Comparison of ENCODE assay signal across 1 cellular context in the genomic region with DNA sequence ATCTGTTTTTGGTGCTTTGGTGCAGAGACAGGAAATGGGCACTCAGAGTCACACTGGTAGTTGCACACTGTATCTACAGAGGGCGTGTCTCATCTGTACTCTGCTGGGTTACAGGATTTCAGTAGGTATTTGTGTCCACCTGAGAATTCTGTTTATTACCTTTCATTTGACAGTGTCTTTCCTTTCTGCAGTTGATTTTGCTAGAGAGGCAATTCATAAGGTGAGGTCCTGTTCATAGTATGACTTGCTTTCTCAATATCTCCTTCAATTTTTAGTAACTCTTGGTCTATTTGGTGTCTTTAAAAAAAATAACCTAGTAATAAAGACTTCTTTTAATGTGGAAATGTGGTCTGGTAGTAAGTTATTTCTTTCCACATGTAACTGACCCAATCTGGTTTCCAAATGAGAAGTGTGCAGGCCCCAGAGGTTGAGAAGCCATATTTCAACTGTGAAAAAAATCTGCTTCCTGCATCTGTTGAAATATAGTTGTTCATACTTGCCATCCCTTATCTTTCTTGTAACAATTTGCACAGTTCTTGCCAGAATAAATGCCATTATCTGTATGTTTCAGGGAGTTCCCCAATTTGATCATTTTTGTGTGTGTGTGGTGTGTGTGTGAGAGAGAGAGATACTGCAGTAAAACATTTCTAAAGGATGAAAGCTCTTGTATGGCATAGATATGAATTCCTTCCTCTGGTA.
TF ChIP-seq lines count a peak whose summit lies in the region.

No MANE protein-coding gene starts in this region.

TF ChIP-seq in K562, 482 proteins besides CTCF, POLR2A, EP300 and RAD21 (continued from another document and continues in another):
- TF ChIP-seq, protein P1, sequence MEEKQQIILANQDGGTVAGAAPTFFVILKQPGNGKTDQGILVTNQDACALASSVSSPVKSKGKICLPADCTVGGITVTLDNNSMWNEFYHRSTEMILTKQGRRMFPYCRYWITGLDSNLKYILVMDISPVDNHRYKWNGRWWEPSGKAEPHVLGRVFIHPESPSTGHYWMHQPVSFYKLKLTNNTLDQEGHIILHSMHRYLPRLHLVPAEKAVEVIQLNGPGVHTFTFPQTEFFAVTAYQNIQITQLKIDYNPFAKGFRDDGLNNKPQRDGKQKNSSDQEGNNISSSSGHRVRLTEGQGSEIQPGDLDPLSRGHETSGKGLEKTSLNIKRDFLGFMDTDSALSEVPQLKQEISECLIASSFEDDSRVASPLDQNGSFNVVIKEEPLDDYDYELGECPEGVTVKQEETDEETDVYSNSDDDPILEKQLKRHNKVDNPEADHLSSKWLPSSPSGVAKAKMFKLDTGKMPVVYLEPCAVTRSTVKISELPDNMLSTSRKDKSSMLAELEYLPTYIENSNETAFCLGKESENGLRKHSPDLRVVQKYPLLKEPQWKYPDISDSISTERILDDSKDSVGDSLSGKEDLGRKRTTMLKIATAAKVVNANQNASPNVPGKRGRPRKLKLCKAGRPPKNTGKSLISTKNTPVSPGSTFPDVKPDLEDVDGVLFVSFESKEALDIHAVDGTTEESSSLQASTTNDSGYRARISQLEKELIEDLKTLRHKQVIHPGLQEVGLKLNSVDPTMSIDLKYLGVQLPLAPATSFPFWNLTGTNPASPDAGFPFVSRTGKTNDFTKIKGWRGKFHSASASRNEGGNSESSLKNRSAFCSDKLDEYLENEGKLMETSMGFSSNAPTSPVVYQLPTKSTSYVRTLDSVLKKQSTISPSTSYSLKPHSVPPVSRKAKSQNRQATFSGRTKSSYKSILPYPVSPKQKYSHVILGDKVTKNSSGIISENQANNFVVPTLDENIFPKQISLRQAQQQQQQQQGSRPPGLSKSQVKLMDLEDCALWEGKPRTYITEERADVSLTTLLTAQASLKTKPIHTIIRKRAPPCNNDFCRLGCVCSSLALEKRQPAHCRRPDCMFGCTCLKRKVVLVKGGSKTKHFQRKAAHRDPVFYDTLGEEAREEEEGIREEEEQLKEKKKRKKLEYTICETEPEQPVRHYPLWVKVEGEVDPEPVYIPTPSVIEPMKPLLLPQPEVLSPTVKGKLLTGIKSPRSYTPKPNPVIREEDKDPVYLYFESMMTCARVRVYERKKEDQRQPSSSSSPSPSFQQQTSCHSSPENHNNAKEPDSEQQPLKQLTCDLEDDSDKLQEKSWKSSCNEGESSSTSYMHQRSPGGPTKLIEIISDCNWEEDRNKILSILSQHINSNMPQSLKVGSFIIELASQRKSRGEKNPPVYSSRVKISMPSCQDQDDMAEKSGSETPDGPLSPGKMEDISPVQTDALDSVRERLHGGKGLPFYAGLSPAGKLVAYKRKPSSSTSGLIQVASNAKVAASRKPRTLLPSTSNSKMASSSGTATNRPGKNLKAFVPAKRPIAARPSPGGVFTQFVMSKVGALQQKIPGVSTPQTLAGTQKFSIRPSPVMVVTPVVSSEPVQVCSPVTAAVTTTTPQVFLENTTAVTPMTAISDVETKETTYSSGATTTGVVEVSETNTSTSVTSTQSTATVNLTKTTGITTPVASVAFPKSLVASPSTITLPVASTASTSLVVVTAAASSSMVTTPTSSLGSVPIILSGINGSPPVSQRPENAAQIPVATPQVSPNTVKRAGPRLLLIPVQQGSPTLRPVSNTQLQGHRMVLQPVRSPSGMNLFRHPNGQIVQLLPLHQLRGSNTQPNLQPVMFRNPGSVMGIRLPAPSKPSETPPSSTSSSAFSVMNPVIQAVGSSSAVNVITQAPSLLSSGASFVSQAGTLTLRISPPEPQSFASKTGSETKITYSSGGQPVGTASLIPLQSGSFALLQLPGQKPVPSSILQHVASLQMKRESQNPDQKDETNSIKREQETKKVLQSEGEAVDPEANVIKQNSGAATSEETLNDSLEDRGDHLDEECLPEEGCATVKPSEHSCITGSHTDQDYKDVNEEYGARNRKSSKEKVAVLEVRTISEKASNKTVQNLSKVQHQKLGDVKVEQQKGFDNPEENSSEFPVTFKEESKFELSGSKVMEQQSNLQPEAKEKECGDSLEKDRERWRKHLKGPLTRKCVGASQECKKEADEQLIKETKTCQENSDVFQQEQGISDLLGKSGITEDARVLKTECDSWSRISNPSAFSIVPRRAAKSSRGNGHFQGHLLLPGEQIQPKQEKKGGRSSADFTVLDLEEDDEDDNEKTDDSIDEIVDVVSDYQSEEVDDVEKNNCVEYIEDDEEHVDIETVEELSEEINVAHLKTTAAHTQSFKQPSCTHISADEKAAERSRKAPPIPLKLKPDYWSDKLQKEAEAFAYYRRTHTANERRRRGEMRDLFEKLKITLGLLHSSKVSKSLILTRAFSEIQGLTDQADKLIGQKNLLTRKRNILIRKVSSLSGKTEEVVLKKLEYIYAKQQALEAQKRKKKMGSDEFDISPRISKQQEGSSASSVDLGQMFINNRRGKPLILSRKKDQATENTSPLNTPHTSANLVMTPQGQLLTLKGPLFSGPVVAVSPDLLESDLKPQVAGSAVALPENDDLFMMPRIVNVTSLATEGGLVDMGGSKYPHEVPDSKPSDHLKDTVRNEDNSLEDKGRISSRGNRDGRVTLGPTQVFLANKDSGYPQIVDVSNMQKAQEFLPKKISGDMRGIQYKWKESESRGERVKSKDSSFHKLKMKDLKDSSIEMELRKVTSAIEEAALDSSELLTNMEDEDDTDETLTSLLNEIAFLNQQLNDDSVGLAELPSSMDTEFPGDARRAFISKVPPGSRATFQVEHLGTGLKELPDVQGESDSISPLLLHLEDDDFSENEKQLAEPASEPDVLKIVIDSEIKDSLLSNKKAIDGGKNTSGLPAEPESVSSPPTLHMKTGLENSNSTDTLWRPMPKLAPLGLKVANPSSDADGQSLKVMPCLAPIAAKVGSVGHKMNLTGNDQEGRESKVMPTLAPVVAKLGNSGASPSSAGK (IDR thresholded peaks at IDR 0.05): no peak
- TF ChIP-seq, protein P2, sequence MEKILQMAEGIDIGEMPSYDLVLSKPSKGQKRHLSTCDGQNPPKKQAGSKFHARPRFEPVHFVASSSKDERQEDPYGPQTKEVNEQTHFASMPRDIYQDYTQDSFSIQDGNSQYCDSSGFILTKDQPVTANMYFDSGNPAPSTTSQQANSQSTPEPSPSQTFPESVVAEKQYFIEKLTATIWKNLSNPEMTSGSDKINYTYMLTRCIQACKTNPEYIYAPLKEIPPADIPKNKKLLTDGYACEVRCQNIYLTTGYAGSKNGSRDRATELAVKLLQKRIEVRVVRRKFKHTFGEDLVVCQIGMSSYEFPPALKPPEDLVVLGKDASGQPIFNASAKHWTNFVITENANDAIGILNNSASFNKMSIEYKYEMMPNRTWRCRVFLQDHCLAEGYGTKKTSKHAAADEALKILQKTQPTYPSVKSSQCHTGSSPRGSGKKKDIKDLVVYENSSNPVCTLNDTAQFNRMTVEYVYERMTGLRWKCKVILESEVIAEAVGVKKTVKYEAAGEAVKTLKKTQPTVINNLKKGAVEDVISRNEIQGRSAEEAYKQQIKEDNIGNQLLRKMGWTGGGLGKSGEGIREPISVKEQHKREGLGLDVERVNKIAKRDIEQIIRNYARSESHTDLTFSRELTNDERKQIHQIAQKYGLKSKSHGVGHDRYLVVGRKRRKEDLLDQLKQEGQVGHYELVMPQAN (IDR thresholded peaks at IDR 0.05; ENCODE audit: borderline replicate concordance): no peak
- TF ChIP-seq ZFP1 (CRISPR knock-in tag; IDR thresholded peaks at IDR 0.05): no peak
- TF ChIP-seq SP2 (IDR thresholded peaks at IDR 0.05; ENCODE audit: extremely low read depth, low read depth, low read length, poor library complexity, severe bottlenecking): no peak
- no peak for TF ChIP-seq PHB (CRISPR knock-in tag; IDR thresholded peaks at IDR 0.05)
- TF ChIP-seq ZSCAN29 (IDR thresholded peaks at IDR 0.05): no peak
- peak; percentile 87 to 89 for TF ChIP-seq NCOA2 (IDR thresholded peaks at IDR 0.05; ENCODE audit: partially characterized antibody in 2 of 2)
- peak; percentile 92 for TF ChIP-seq GATA2 (CRISPR knock-in tag; IDR thresholded peaks at IDR 0.05)
- TF ChIP-seq TEAD2 (tag; IDR thresholded peaks at IDR 0.05): no peak
- peak; percentile 43 for TF ChIP-seq ATF7 (IDR thresholded peaks at IDR 0.05)
- TF ChIP-seq POLR2G (IDR thresholded peaks at IDR 0.05; ENCODE audit: low read depth, low read length): no peak
- no peak for TF ChIP-seq ZNF140 (CRISPR knock-in tag; IDR thresholded peaks at IDR 0.05)
- no peak for TF ChIP-seq TCF7 (IDR thresholded peaks at IDR 0.05; ENCODE audit: borderline replicate concordance)
- no peak for TF ChIP-seq ZNF174 (CRISPR knock-in tag; IDR thresholded peaks at IDR 0.05)
- TF ChIP-seq, protein P3, sequence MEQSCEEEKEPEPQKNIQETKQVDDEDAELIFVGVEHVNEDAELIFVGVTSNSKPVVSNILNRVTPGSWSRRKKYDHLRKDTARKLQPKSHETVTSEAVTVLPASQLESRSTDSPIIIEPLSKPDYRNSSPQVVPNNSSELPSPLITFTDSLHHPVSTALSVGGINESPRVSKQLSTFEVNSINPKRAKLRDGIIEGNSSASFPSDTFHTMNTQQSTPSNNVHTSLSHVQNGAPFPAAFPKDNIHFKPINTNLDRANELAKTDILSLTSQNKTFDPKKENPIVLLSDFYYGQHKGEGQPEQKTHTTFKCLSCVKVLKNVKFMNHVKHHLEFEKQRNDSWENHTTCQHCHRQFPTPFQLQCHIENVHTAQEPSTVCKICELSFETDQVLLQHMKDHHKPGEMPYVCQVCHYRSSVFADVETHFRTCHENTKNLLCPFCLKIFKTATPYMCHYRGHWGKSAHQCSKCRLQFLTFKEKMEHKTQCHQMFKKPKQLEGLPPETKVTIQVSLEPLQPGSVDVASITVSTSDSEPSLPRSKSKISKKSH (CRISPR knock-in tag; IDR thresholded peaks at IDR 0.05): no peak
- TF ChIP-seq, protein P4, sequence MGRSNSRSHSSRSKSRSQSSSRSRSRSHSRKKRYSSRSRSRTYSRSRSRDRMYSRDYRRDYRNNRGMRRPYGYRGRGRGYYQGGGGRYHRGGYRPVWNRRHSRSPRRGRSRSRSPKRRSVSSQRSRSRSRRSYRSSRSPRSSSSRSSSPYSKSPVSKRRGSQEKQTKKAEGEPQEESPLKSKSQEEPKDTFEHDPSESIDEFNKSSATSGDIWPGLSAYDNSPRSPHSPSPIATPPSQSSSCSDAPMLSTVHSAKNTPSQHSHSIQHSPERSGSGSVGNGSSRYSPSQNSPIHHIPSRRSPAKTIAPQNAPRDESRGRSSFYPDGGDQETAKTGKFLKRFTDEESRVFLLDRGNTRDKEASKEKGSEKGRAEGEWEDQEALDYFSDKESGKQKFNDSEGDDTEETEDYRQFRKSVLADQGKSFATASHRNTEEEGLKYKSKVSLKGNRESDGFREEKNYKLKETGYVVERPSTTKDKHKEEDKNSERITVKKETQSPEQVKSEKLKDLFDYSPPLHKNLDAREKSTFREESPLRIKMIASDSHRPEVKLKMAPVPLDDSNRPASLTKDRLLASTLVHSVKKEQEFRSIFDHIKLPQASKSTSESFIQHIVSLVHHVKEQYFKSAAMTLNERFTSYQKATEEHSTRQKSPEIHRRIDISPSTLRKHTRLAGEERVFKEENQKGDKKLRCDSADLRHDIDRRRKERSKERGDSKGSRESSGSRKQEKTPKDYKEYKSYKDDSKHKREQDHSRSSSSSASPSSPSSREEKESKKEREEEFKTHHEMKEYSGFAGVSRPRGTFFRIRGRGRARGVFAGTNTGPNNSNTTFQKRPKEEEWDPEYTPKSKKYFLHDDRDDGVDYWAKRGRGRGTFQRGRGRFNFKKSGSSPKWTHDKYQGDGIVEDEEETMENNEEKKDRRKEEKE (IDR thresholded peaks at IDR 0.05; ENCODE audit: borderline replicate concordance in 1 of 2, control insufficient read depth in 1 of 2, low read depth in 2 of 2, low read length in 1 of 2): peak in 1 of 2 experiments; percentile 57; a peak in 1 of 4 replicates
- no peak for TF ChIP-seq NELFE (IDR thresholded peaks at IDR 0.05; ENCODE audit: insufficient read depth, insufficient read length)
- TF ChIP-seq, protein P5, sequence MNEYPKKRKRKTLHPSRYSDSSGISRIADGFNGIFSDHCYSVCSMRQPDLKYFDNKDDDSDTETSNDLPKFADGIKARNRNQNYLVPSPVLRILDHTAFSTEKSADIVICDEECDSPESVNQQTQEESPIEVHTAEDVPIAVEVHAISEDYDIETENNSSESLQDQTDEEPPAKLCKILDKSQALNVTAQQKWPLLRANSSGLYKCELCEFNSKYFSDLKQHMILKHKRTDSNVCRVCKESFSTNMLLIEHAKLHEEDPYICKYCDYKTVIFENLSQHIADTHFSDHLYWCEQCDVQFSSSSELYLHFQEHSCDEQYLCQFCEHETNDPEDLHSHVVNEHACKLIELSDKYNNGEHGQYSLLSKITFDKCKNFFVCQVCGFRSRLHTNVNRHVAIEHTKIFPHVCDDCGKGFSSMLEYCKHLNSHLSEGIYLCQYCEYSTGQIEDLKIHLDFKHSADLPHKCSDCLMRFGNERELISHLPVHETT (CRISPR knock-in tag; conservative IDR thresholded peaks at IDR 0.05 in 1 of 2, IDR thresholded peaks at IDR 0.05 in 1 of 2): peak in 1 of 2 experiments; percentile 67; a peak in 2 of 4 replicates
